In the genomic region with DNA sequence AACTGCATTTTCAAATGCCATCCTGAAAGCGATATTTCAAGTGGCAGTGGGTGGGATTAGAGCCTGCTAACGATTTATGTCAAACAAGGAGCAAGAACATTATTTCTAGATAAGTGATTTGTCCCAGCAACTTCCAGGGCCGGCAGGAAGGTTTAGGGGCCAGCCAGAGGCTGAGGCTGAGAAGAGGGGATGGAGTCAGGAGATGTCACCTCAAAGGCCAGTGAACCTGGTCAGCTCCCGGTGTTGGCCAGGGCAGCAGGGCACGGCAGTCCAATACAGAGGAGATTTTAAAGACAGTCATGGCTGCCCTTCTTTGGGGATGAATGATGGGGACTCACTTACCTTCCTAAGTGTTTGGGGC, we compare ENCODE assay signal across 8 cellular contexts.
DNase-seq lines count a peak whose midpoint lies in the region; ATAC-seq and TF ChIP-seq lines count a peak whose summit lies in the region.
"Had no signal": no experiment of that assay in that cellular context is flagged by ENCODE, and none has a peak within 500 bp of the region (broad histone marks: within the 10 kb centered on the region; RNA-seq: fewer than 3 reads in every experiment).

No MANE protein-coding gene starts in this region.

- no peak for DNase-seq in HL-60 (ENCODE audit: low read depth in 1 of 2, low spot score in 1 of 2)
- DNase-seq in activated CD8-positive, alpha-beta T cell treated with anti-CD3 and anti-CD28 coated beads, Interleukin-2, amount 10 ng/mL, durations not matched to agents 7 days and 5 days, result no peak
- no peak for DNase-seq in immature natural killer cell
- no peak for DNase-seq in mucosa of gallbladder (ENCODE audit: low spot score)
- DNase-seq in SW 1271 (lab: John Stamatoyannopoulos, UW), result no peak

- no peaks in the 10 kb centered on the region for H3K9me3 Mint-ChIP-seq in activated CD8-positive, alpha-beta T cell treated with anti-CD3 and anti-CD28 coated beads, Interleukin-2, amount 10 ng/mL, durations not matched to agents 7 days and 5 days (ENCODE audit: insufficient read depth)
- H3K9me3 Mint-ChIP-seq in immature natural killer cell, result no peaks in the 10 kb centered on the region
- H3K9me3 Mint-ChIP-seq in stimulated activated naive CD8-positive, alpha-beta T cell treated with anti-CD3 and anti-CD28 coated beads, Interleukin-15, Interleukin-2, amounts not matched to agents 100 ng/mL and 50 ng/mL, for 24 hours, result no peaks in the 10 kb centered on the region

- H3K4me3 Mint-ChIP-seq in activated CD8-positive, alpha-beta T cell treated with anti-CD3 and anti-CD28 coated beads, Interleukin-2, amount 10 ng/mL, durations not matched to agents 7 days and 5 days, result peak overlapping the region; percentile 80
- peak overlapping the region; percentile 81 to 86 (median 82) for H3K4me3 Mint-ChIP-seq in immature natural killer cell
- H3K4me3 Mint-ChIP-seq in stimulated activated naive CD8-positive, alpha-beta T cell treated with anti-CD3 and anti-CD28 coated beads, Interleukin-15, Interleukin-2, amounts not matched to agents 100 ng/mL and 50 ng/mL, for 24 hours, result peak overlapping the region; percentile 73

- CTCF ChIA-PET in activated CD8-positive, alpha-beta T cell treated with anti-CD3 and anti-CD28 coated beads, Interleukin-2, amount 10 ng/mL, durations not matched to agents 7 days and 5 days (lab: Charles Lee), result no interaction called here

- H3K4me1 Mint-ChIP-seq in activated CD8-positive, alpha-beta T cell treated with anti-CD3 and anti-CD28 coated beads, Interleukin-2, amount 10 ng/mL, durations not matched to agents 7 days and 5 days (ENCODE audit: low read depth), result peaks cover 60% of the 10 kb centered on the region
- H3K4me1 Mint-ChIP-seq in immature natural killer cell, result peaks cover 47 to 62% of the 10 kb centered on the region in 2 donors
- H3K4me1 Mint-ChIP-seq in stimulated activated naive CD8-positive, alpha-beta T cell treated with anti-CD3 and anti-CD28 coated beads, Interleukin-15, Interleukin-2, amounts not matched to agents 100 ng/mL and 50 ng/mL, for 24 hours (ENCODE audit: low read depth), result peaks cover 46% of the 10 kb centered on the region

- H3K4me3 ChIP-seq in HL-60 (replicated peaks; ENCODE audit: insufficient read depth, low read length), result peak overlapping the region; percentile 54
- H3K4me3 ChIP-seq: K562 had no signal

- no peaks in the 10 kb centered on the region for H3K27me3 Mint-ChIP-seq in activated CD8-positive, alpha-beta T cell treated with anti-CD3 and anti-CD28 coated beads, Interleukin-2, amount 10 ng/mL, durations not matched to agents 7 days and 5 days (ENCODE audit: low read depth)
- peaks cover 0 to 11% (median 1%) of the 10 kb centered on the region in 3 donors for H3K27me3 Mint-ChIP-seq in immature natural killer cell (ENCODE audit: low read depth in 3 of 3)
- H3K27me3 Mint-ChIP-seq in stimulated activated naive CD8-positive, alpha-beta T cell treated with anti-CD3 and anti-CD28 coated beads, Interleukin-15, Interleukin-2, amounts not matched to agents 100 ng/mL and 50 ng/mL, for 24 hours, result no peaks in the 10 kb centered on the region

- H3K27me3 ChIP-seq in HL-60 (ENCODE audit: insufficient read depth, poor library complexity, severe bottlenecking), result no peaks in the 10 kb centered on the region

- no peak for TF ChIP-seq CTCF in HL-60 (IDR thresholded peaks at IDR 0.05; ENCODE audit: insufficient read depth, low read length)

- peaks cover 12% of the 10 kb centered on the region for H3K36me3 Mint-ChIP-seq in activated CD8-positive, alpha-beta T cell treated with anti-CD3 and anti-CD28 coated beads, Interleukin-2, amount 10 ng/mL, durations not matched to agents 7 days and 5 days (ENCODE audit: low read depth)
- H3K36me3 Mint-ChIP-seq in immature natural killer cell, result no peaks in the 10 kb centered on the region
- peaks cover 14% of the 10 kb centered on the region for H3K36me3 Mint-ChIP-seq in stimulated activated naive CD8-positive, alpha-beta T cell treated with anti-CD3 and anti-CD28 coated beads, Interleukin-15, Interleukin-2, amounts not matched to agents 100 ng/mL and 50 ng/mL, for 24 hours (ENCODE audit: low read depth)

- peak overlapping the region; percentile 90 for H3K27ac ChIP-seq in HL-60 (replicated peaks)

- ATAC-seq in activated CD8-positive, alpha-beta T cell treated with anti-CD3 and anti-CD28 coated beads, Interleukin-2, amount 10 ng/mL, durations not matched to agents 7 days and 5 days, result no peak
- ATAC-seq in GM18907 (IDR thresholded peaks at IDR 0.05; ENCODE audit: unreplicated experiment), result no peak
- ATAC-seq: K562 had no signal

- POLR2A ChIA-PET in activated CD8-positive, alpha-beta T cell treated with anti-CD3 and anti-CD28 coated beads, Interleukin-2, amount 10 ng/mL, durations not matched to agents 7 days and 5 days (lab: Charles Lee), result interaction anchor here (0.7 to 2.3 kb wide), 4 partner anchors 38 to 106 kb away, joined by 3 to 13 read pairs (median 4); no protein-coding TSS in a partner anchor

- peak overlapping the region; percentile 82 for H3K27ac Mint-ChIP-seq in activated CD8-positive, alpha-beta T cell treated with anti-CD3 and anti-CD28 coated beads, Interleukin-2, amount 10 ng/mL, durations not matched to agents 7 days and 5 days
- H3K27ac Mint-ChIP-seq in immature natural killer cell, result peak overlapping the region in 5 of 6 donors; percentile 67 to 80 (median 69)
- H3K27ac Mint-ChIP-seq in stimulated activated naive CD8-positive, alpha-beta T cell treated with anti-CD3 and anti-CD28 coated beads, Interleukin-15, Interleukin-2, amounts not matched to agents 100 ng/mL and 50 ng/mL, for 24 hours, result peak overlapping the region; percentile 79
